ENCODE assay signal across 15 cellular contexts in the genomic region with DNA sequence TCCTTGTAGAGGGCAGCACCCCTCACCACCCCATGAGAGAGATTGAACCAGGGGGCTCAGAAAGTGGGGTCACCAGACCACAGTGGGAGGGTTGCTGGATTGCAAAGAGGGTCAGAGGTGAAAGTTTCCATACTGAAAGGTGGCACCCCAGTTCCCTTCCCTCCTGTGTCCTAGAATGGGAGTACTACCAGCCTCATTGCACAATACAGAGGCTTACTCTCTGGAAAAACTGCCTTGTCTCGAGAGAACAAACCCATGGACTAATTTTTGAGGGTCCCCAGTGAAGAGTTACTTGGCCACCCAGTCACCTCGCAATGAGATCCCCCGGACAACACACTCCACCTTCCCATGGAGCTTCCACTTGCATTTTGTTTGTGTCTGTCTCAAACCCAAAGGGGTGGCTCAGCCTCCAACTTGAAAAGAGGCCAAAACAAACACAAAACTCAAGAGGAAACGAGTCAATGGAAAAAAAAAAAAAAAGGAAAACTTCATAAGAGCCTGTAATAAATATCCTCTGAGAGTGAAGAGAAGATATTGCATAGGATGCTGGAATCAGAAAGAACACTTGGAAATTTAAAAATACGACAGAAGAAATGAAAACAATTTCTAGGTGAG. TPM values are rescaled to one million over a fixed set of nuclear protein-coding genes. Genes with fewer than 3 reads are reported as not detected.
A peak's percentile ranks its signal among the peaks of the same experiment; 100 is the strongest.
DNase-seq lines count a peak whose midpoint lies in the region; ATAC-seq, FAIRE-seq and TF ChIP-seq lines count a peak whose summit lies in the region.
"Had no signal": no experiment of that assay in that cellular context is flagged by ENCODE, and none has a peak within 500 bp of the region (broad histone marks: within the 10 kb centered on the region; RNA-seq: fewer than 3 reads in every experiment).

No MANE protein-coding gene starts in this region.

- no peaks in the 10 kb centered on the region for H3K27me3 Mint-ChIP-seq in activated naive CD4-positive, alpha-beta T cell treated with anti-CD3 and anti-CD28 coated beads, Interleukin-2, amount 50 U/mL, for 24 hours
- H3K27me3 Mint-ChIP-seq in activated naive CD4-positive, alpha-beta T cell treated with anti-CD3 and anti-CD28 coated beads for 36 hours (ENCODE audit: low read depth), result peaks cover 3% of the 10 kb centered on the region
- H3K27me3 Mint-ChIP-seq in stimulated activated naive B cell treated with anti-CD40 and anti-IgM and Interleukin-4, amounts not matched to agents 10 μg/mL and 1 μg/mL and 100 μg/mL, for 72 hours, result no peaks in the 10 kb centered on the region

- no peak overlapping the region for H3K4me3 Mint-ChIP-seq in activated naive CD4-positive, alpha-beta T cell treated with anti-CD3 and anti-CD28 coated beads, Interleukin-2, amount 50 U/mL, for 24 hours
- H3K4me3 Mint-ChIP-seq in activated naive CD4-positive, alpha-beta T cell treated with anti-CD3 and anti-CD28 coated beads for 36 hours, result no peak overlapping the region
- H3K4me3 Mint-ChIP-seq in stimulated activated naive B cell treated with anti-CD40 and anti-IgM and Interleukin-4, amounts not matched to agents 10 μg/mL and 1 μg/mL and 100 μg/mL, for 72 hours, result no peak overlapping the region
- H3K4me3 Mint-ChIP-seq: immature natural killer cell had no signal

- FAIRE-seq in bronchial epithelial cell (lab: Jason Lieb, UNC), result no peak
- FAIRE-seq: TTC549 had no signal

- peak overlapping the region; percentile 37 for H3K27ac Mint-ChIP-seq in activated naive CD4-positive, alpha-beta T cell treated with anti-CD3 and anti-CD28 coated beads, Interleukin-2, amount 50 U/mL, for 24 hours
- H3K27ac Mint-ChIP-seq in activated naive CD4-positive, alpha-beta T cell treated with anti-CD3 and anti-CD28 coated beads for 36 hours, result no peak overlapping the region
- no peak overlapping the region for H3K27ac Mint-ChIP-seq in stimulated activated naive B cell treated with anti-CD40 and anti-IgM and Interleukin-4, amounts not matched to agents 10 μg/mL and 1 μg/mL and 100 μg/mL, for 72 hours
- H3K27ac Mint-ChIP-seq: IgD-negative memory B cell, immature natural killer cell had no signal

- H3K36me3 ChIP-seq in bronchial epithelial cell (ENCODE audit: control insufficient read depth, insufficient read depth, low read length) (no peaks in the 10 kb centered on the region), stomach (peaks cover 0 to 42% (median 6%) of the 10 kb centered on the region in 4 donors)

- TF ChIP-seq CTCF in bronchial epithelial cell (IDR thresholded peaks at IDR 0.05; ENCODE audit: insufficient read depth, low read length, severe bottlenecking) (no peak), stomach (IDR thresholded peaks at IDR 0.05) (no peak), GM20000 (IDR thresholded peaks at IDR 0.05; ENCODE audit: extremely low read depth, missing control alignments) (no peak)

- DNase-seq in activated naive CD4-positive, alpha-beta T cell treated with anti-CD3 and anti-CD28 coated beads for 36 hours, result no peak
- peak; percentile 62 for DNase-seq in bronchial epithelial cell (ENCODE audit: low read depth)
- DNase-seq in left lobe of liver (ENCODE audit: low spot score), result no peak
- no peak for DNase-seq in stomach
- no peak for DNase-seq in GM20000 (ENCODE audit: low spot score)
- no peak for DNase-seq in stimulated activated naive B cell treated with anti-CD40 and anti-IgM and Interleukin-4, amounts not matched to agents 10 μg/mL and 1 μg/mL and 100 μg/mL, for 72 hours
- DNase-seq: erythroblast, GOT3, immature natural killer cell, NCI-H2029 treated with DMSO at 0.1 percent for 48 hours, RPMI8226 had no signal

- 26 to 39% (median 34%) methylated on average over 5 of the region's 5 CpGs for WGBS in stomach, 5 donors

- no peaks in the 10 kb centered on the region for H3K4me1 Mint-ChIP-seq in activated naive CD4-positive, alpha-beta T cell treated with anti-CD3 and anti-CD28 coated beads, Interleukin-2, amount 50 U/mL, for 24 hours
- no peaks in the 10 kb centered on the region for H3K4me1 Mint-ChIP-seq in activated naive CD4-positive, alpha-beta T cell treated with anti-CD3 and anti-CD28 coated beads for 36 hours (ENCODE audit: low read depth)
- H3K4me1 Mint-ChIP-seq in stimulated activated naive B cell treated with anti-CD40 and anti-IgM and Interleukin-4, amounts not matched to agents 10 μg/mL and 1 μg/mL and 100 μg/mL, for 72 hours, result peaks cover 0 to 2% of the 10 kb centered on the region in 2 donors
- H3K4me1 Mint-ChIP-seq: immature natural killer cell had no signal

- ATAC-seq in left lobe of liver, result peak; percentile 51
- no peak for ATAC-seq in HG02973 (IDR thresholded peaks at IDR 0.05; ENCODE audit: unreplicated experiment)
- no peak for ATAC-seq in stimulated activated naive B cell treated with anti-CD40 and anti-IgM and Interleukin-4, amounts not matched to agents 10 μg/mL and 1 μg/mL and 100 μg/mL, for 72 hours (replicated peaks)

- H3K4me1 ChIP-seq in stomach, result peaks cover 0 to 9% (median 0%) of the 10 kb centered on the region in 4 donors

- intact Hi-C loops in activated naive CD4-positive, alpha-beta T cell treated with anti-CD3 and anti-CD28 coated beads for 36 hours (cut with micrococcal nuclease), result no loop called here
- intact Hi-C loops in stomach (cut with DNase I; ENCODE audit: low total_unique reads), result no loop called here

- no peaks in the 10 kb centered on the region for H3K9me3 ChIP-seq in stomach

- H3K27me3 ChIP-seq in bronchial epithelial cell (ENCODE audit: control insufficient read depth, insufficient read depth, low read length) (no peaks in the 10 kb centered on the region), stomach (no peaks in the 10 kb centered on the region)

- no peak for TF ChIP-seq POLR2A in stomach (IDR thresholded peaks at IDR 0.05)

- no peak overlapping the region for H3K27ac ChIP-seq in stomach

- H3K9me3 Mint-ChIP-seq in activated naive CD4-positive, alpha-beta T cell treated with anti-CD3 and anti-CD28 coated beads, Interleukin-2, amount 50 U/mL, for 24 hours, result no peaks in the 10 kb centered on the region
- peaks cover 10% of the 10 kb centered on the region for H3K9me3 Mint-ChIP-seq in activated naive CD4-positive, alpha-beta T cell treated with anti-CD3 and anti-CD28 coated beads for 36 hours
- no peaks in the 10 kb centered on the region for H3K9me3 Mint-ChIP-seq in stimulated activated naive B cell treated with anti-CD40 and anti-IgM and Interleukin-4, amounts not matched to agents 10 μg/mL and 1 μg/mL and 100 μg/mL, for 72 hours

- CTCF ChIA-PET in activated naive CD4-positive, alpha-beta T cell treated with anti-CD3 and anti-CD28 coated beads for 36 hours (lab: Charles Lee), result interaction anchor here (0.7 kb wide), 1 partner anchor 92 kb away, joined by 10 read pairs; no protein-coding TSS in a partner anchor

- no peak for TF ChIP-seq EP300 in stomach (IDR thresholded peaks at IDR 0.05)

- H3K4me3 ChIP-seq in bronchial epithelial cell (ENCODE audit: low read depth, low read length) (no peak overlapping the region), stomach (no peak overlapping the region)

- no peaks in the 10 kb centered on the region for H3K36me3 Mint-ChIP-seq in activated naive CD4-positive, alpha-beta T cell treated with anti-CD3 and anti-CD28 coated beads, Interleukin-2, amount 50 U/mL, for 24 hours
- H3K36me3 Mint-ChIP-seq in activated naive CD4-positive, alpha-beta T cell treated with anti-CD3 and anti-CD28 coated beads for 36 hours (ENCODE audit: low read depth), result no peaks in the 10 kb centered on the region
- H3K36me3 Mint-ChIP-seq in stimulated activated naive B cell treated with anti-CD40 and anti-IgM and Interleukin-4, amounts not matched to agents 10 μg/mL and 1 μg/mL and 100 μg/mL, for 72 hours, result no peaks in the 10 kb centered on the region
- H3K36me3 Mint-ChIP-seq: IgD-negative memory B cell, immature natural killer cell had no signal

RNA-seq across cellular contexts. Expression of a gene that starts 18.6 kb away (rescaled TPM):
- total RNA-seq in activated naive CD4-positive, alpha-beta T cell treated with anti-CD3 and anti-CD28 coated beads for 36 hours, result not detected
- total RNA-seq in bronchial epithelial cell (0.13 and 0.26 TPM in 2 replicates), left lobe of liver (0.15 TPM), stomach (not detected)
- polyA plus RNA-seq in stomach, result under 1 TPM in 2 of 3 donors, not detected in 1; 0.43 to 0.56 TPM
- polyA plus RNA-seq: IgD-negative memory B cell, immature natural killer cell had no signal

RNA-seq across cellular contexts. Expression of a gene that starts 19.9 kb away (rescaled TPM):
- total RNA-seq in activated naive CD4-positive, alpha-beta T cell treated with anti-CD3 and anti-CD28 coated beads for 36 hours, result not detected
- 0.13 and 0.53 TPM in 2 replicates for total RNA-seq in bronchial epithelial cell
- 383 TPM for total RNA-seq in left lobe of liver
- 10 to 100 TPM in 2 of 5 donors, 1 to 10 TPM in 2, under 1 TPM in 1; 0.89 to 41.7 (median 5.2) TPM for total RNA-seq in stomach
- 1 to 10 TPM; 1.9 to 7.2 (median 5.7) TPM for polyA plus RNA-seq in stomach

RNA-seq across cellular contexts. Expression of a gene that starts 43.7 kb away (rescaled TPM):
- total RNA-seq in activated naive CD4-positive, alpha-beta T cell treated with anti-CD3 and anti-CD28 coated beads for 36 hours, result 1 to 10 TPM; 4.4 to 6.6 TPM
- total RNA-seq in bronchial epithelial cell, result 0.26 and 1.4 TPM in 2 replicates
- total RNA-seq in left lobe of liver, result 3.1 TPM
- total RNA-seq in stomach, result 10 to 100 TPM in 1 of 5 donors, 1 to 10 TPM in 2, under 1 TPM in 1, not detected in 1; 0.58 to 60.5 (median 2.6) TPM
- 1 to 10 TPM; 1.2 to 1.7 (median 1.3) TPM for polyA plus RNA-seq in stomach
